1 cellular context compared by ENCODE assay signal in genomic region chr2:150309681-150310080, GRCh38.
TF ChIP-seq lines count a peak whose summit lies in the region.

No MANE protein-coding gene starts in this region.

TF ChIP-seq in HepG2, 621 proteins besides CTCF, POLR2A, EP300 and RAD21 (continued from another document):
- TF ChIP-seq ARID3A (IDR thresholded peaks at IDR 0.05; ENCODE audit: low read depth, low read length), result no peak
- TF ChIP-seq, protein P1, sequence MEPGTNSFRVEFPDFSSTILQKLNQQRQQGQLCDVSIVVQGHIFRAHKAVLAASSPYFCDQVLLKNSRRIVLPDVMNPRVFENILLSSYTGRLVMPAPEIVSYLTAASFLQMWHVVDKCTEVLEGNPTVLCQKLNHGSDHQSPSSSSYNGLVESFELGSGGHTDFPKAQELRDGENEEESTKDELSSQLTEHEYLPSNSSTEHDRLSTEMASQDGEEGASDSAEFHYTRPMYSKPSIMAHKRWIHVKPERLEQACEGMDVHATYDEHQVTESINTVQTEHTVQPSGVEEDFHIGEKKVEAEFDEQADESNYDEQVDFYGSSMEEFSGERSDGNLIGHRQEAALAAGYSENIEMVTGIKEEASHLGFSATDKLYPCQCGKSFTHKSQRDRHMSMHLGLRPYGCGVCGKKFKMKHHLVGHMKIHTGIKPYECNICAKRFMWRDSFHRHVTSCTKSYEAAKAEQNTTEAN (CRISPR knock-in tag; conservative IDR thresholded peaks at IDR 0.05), result no peak
- TF ChIP-seq ZKSCAN8 (CRISPR knock-in tag; IDR thresholded peaks at IDR 0.05; ENCODE audit: borderline replicate concordance), result no peak
- TF ChIP-seq ZBTB2 (CRISPR knock-in tag; IDR thresholded peaks at IDR 0.05; ENCODE audit: low read depth), result no peak
